ENCODE assay signal across 7 cellular contexts in the genomic region with DNA sequence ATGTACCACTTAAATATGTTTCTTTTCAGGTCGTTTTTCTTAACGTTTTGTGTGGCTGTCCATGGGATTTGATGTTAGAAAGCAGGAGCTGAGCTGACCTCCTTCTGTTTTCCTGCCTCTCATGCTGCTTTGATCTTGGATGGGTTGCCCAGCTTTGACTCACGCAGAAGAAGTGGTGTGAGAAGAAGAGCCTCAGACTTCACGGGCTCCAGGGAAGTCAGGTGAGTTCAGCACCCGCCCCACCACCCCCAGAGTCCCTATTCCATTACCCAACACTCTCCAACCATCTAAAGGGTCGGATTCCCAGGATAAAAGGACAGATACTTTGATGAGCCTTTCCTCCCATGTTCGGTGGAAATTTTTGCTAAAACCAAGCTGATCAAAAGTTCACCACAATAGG.
"Had no signal": no experiment of that assay in that cellular context is flagged by ENCODE, and none has a peak within 500 bp of the region (broad histone marks: within the 10 kb centered on the region; RNA-seq: fewer than 3 reads in every experiment).

No MANE protein-coding gene starts in this region.

- H3K4me3 ChIP-seq: GM23338 had no signal

- ATAC-seq: GM23338 had no signal

- H2AFZ ChIP-seq: GM23338 had no signal

- DNase-seq: H9, HCEC 1CT, KBM-7 had no signal

- FAIRE-seq: H1, H54, HTR-8/SVneo had no signal

- H3K4me2 ChIP-seq: GM23338 had no signal
